ENCODE assay signal across 1 cellular context in genomic region chr22:38505595-38506117, GRCh38.
TF ChIP-seq lines count a peak whose summit lies in the region.

No MANE protein-coding gene starts in this region.

TF ChIP-seq in HepG2, 621 proteins besides CTCF, POLR2A, EP300 and RAD21 (continued from another document and continues in another):
- TF ChIP-seq E2F1 (CRISPR knock-in tag; IDR thresholded peaks at IDR 0.05) = no peak
- no peak for TF ChIP-seq TARDBP (CRISPR knock-in tag; IDR thresholded peaks at IDR 0.05)
- no peak for TF ChIP-seq ZNF180 (CRISPR knock-in tag; IDR thresholded peaks at IDR 0.05; ENCODE audit: borderline replicate concordance, low read depth)
- TF ChIP-seq GMEB1 (CRISPR knock-in tag; IDR thresholded peaks at IDR 0.05; ENCODE audit: borderline replicate concordance) = no peak
- TF ChIP-seq BHLHE40 (IDR thresholded peaks at IDR 0.05; ENCODE audit: low read length) = no peak
- TF ChIP-seq BCL6 (CRISPR knock-in tag; IDR thresholded peaks at IDR 0.05) = no peak
- no peak for TF ChIP-seq DMAP1 (CRISPR knock-in tag; IDR thresholded peaks at IDR 0.05)
- no peak for TF ChIP-seq ZNF557 (CRISPR knock-in tag; IDR thresholded peaks at IDR 0.05)
- no peak for TF ChIP-seq ZNF318 (CRISPR knock-in tag; IDR thresholded peaks at IDR 0.05)
- TF ChIP-seq ZNF556 (CRISPR knock-in tag; IDR thresholded peaks at IDR 0.05; ENCODE audit: borderline replicate concordance) = no peak
- TF ChIP-seq SIX1 (CRISPR knock-in tag; IDR thresholded peaks at IDR 0.05; ENCODE audit: borderline replicate concordance) = no peak
- TF ChIP-seq THAP7 (CRISPR knock-in tag; IDR thresholded peaks at IDR 0.05) = no peak
- no peak for TF ChIP-seq STAT5B (CRISPR knock-in tag; IDR thresholded peaks at IDR 0.05)
- TF ChIP-seq NFE2 (CRISPR knock-in tag; IDR thresholded peaks at IDR 0.05) = no peak
- TF ChIP-seq ZNF710 (CRISPR knock-in tag; IDR thresholded peaks at IDR 0.05; ENCODE audit: borderline replicate concordance) = peak; percentile 61; the same call in 1 of the 2 replicates
- no peak for TF ChIP-seq ZNF30 (CRISPR knock-in tag; IDR thresholded peaks at IDR 0.05)
- TF ChIP-seq ZNF644 (CRISPR knock-in tag; IDR thresholded peaks at IDR 0.05; ENCODE audit: low read depth) = no peak
- no peak for TF ChIP-seq ZNF12 (CRISPR knock-in tag; IDR thresholded peaks at IDR 0.05)
- no peak for TF ChIP-seq NKX3-1 (CRISPR knock-in tag; IDR thresholded peaks at IDR 0.05)
- no peak for TF ChIP-seq NFKBIZ (CRISPR knock-in tag; IDR thresholded peaks at IDR 0.05)
- TF ChIP-seq CEBPZ (IDR thresholded peaks at IDR 0.05; ENCODE audit: low read length) = no peak
- no peak for TF ChIP-seq ZNF775 (CRISPR knock-in tag; IDR thresholded peaks at IDR 0.05; ENCODE audit: borderline replicate concordance)
- no peak for TF ChIP-seq RFXAP (CRISPR knock-in tag; IDR thresholded peaks at IDR 0.05; ENCODE audit: borderline replicate concordance)
- no peak for TF ChIP-seq ZNF652 (CRISPR knock-in tag; IDR thresholded peaks at IDR 0.05; ENCODE audit: borderline replicate concordance, low read depth)
- no peak for TF ChIP-seq PCBP1 (IDR thresholded peaks at IDR 0.05; ENCODE audit: borderline replicate concordance, low read depth, low read length)
- no peak for TF ChIP-seq IKZF1 (IDR thresholded peaks at IDR 0.05)
- TF ChIP-seq HMGXB4 (CRISPR knock-in tag; IDR thresholded peaks at IDR 0.05; ENCODE audit: borderline replicate concordance in 1 of 2, low read depth in 1 of 2) = peak in 1 of 2 experiments; percentile 90; a peak in 2 of 4 replicates
- no peak for TF ChIP-seq RFX1 (IDR thresholded peaks at IDR 0.05)
- TF ChIP-seq MZF1 (CRISPR knock-in tag; IDR thresholded peaks at IDR 0.05; ENCODE audit: borderline replicate concordance) = no peak
- TF ChIP-seq ZNF460 (CRISPR knock-in tag; IDR thresholded peaks at IDR 0.05; ENCODE audit: borderline replicate concordance) = no peak
- TF ChIP-seq ZNF605 (CRISPR knock-in tag; IDR thresholded peaks at IDR 0.05) = no peak; the same call in 1 of the 2 replicates
- TF ChIP-seq PRDM15 (CRISPR knock-in tag; IDR thresholded peaks at IDR 0.05) = no peak; the same call in none of the 2 replicates
- no peak for TF ChIP-seq ZNF350 (CRISPR knock-in tag; IDR thresholded peaks at IDR 0.05; ENCODE audit: borderline replicate concordance, low read depth)
- TF ChIP-seq ZNF33B (CRISPR knock-in tag; IDR thresholded peaks at IDR 0.05) = no peak
